10 cellular contexts compared by ENCODE assay signal in genomic region chr4:113823291-113823659, GRCh38.
DNase-seq lines count a peak whose midpoint lies in the region; ATAC-seq, FAIRE-seq and TF ChIP-seq lines count a peak whose summit lies in the region.
"Had no signal": no experiment of that assay in that cellular context is flagged by ENCODE, and none has a peak within 500 bp of the region (broad histone marks: within the 10 kb centered on the region; RNA-seq: fewer than 3 reads in every experiment).

No MANE protein-coding gene starts in this region.

- ATAC-seq in GM21528 (IDR thresholded peaks at IDR 0.05; ENCODE audit: low FRiP score, unreplicated experiment): peak; percentile 70
- peak; percentile 65 for ATAC-seq in HG03460 (IDR thresholded peaks at IDR 0.05; ENCODE audit: unreplicated experiment)
- ATAC-seq in Right ventricle myocardium inferior: no peak

- intact Hi-C loops in Right ventricle myocardium inferior (cut with DNase I): no loop called here

- TF ChIP-seq CTCF in fibroblast of mammary gland (conservative IDR thresholded peaks at IDR 0.05; ENCODE audit: control insufficient read depth, insufficient read depth, low read depth, low read length): no peak

- DNase-seq in GM18507 (ENCODE audit: extremely low spot score, insufficient read length, low read depth) (peak; percentile 5), fibroblast of mammary gland (ENCODE audit: low read depth) (peak; percentile 52), Right ventricle myocardium inferior (ENCODE audit: missing footprints) (no peak), NK-92 (lab: John Stamatoyannopoulos, UW; ENCODE audit: unreplicated experiment) (no peak), HPDE6-E6E7 (ENCODE audit: extremely low spot score) (no peak), inferior parietal cortex (ENCODE audit: extremely low spot score) (no peak)
- DNase-seq: NCI-H2081; stimulated activated naive CD4-positive, alpha-beta T cell treated with Interleukin-2 at 50 U/mL for 16 hours had no signal

- no peak overlapping the region for H3K4me3 ChIP-seq in fibroblast of mammary gland (ENCODE audit: control insufficient read depth, low read depth, low read length)

- peak; percentile 95 for FAIRE-seq in GM18507 (lab: Jason Lieb, UNC)

Comparison
In these comparisons a context has a peak if more than half of its experiments do, and no peak if none do; other contexts are left out.
1. DNase-seq: peak in GM18507 (single experiment) and fibroblast of mammary gland (single experiment); none in Right ventricle myocardium inferior (single experiment), NK-92 (single experiment), HPDE6-E6E7 (single experiment) and inferior parietal cortex (single experiment).